In the genomic region with DNA sequence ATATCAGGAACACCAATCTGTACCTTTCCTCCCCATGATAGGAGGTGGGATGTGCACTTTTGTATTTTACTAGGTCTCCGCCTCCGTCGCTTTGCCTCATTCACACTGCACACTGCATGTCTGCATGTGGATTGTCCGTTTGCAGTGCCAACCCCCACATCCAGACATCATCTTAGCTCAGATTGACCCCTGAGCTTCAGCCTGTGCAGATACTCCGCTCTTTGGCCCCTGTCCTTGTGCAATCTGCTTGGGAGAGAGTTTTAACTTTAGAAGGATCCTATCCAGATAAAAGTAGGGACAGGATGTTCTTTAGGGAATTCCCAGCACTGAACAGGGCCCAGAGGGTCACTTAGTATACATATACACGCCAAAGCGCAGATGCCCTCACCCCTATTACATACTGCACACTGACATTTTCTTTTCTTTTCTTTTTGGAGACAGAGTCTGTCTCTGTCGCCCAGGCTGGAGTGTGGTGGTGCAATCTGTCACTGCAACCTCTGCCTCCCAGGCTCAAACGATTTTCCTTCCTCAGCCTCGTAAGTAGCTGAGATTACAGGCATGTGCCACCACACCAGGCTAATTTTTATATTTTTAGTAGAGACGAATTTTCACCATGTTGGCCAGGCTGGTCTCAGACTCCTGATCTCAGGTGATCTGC, we compare ENCODE assay signal across 15 cellular contexts. TPM values are rescaled to one million over a fixed set of nuclear protein-coding genes. Genes with fewer than 3 reads are reported as not detected.
A peak's percentile ranks its signal among the peaks of the same experiment; 100 is the strongest.
DNase-seq lines count a peak whose midpoint lies in the region; ATAC-seq and TF ChIP-seq lines count a peak whose summit lies in the region.
"Had no signal": no experiment of that assay in that cellular context is flagged by ENCODE, and none has a peak within 500 bp of the region (broad histone marks: within the 10 kb centered on the region; RNA-seq: fewer than 3 reads in every experiment).

No MANE protein-coding gene starts in this region.

- H3K36me3 ChIP-seq in liver (ENCODE audit: control insufficient read depth in 4 of 4, insufficient read depth in 3 of 4, low read depth in 1 of 4, low read length in 3 of 4) = no peaks in the 10 kb centered on the region
- H3K36me3 ChIP-seq: BLaER1 treated with 17β-estradiol and CSF1 and Interleukin-3, amounts not matched to agents 10 nM and 100 nM had no signal

- 42% methylated on average over 11 of the region's 11 CpGs for WGBS in liver

- DNase-seq in T-helper 17 cell (no peak), fibroblast of villous mesenchyme (ENCODE audit: low read depth) (peak; percentile 94), SKM-1 (lab: John Stamatoyannopoulos, UW; ENCODE audit: unreplicated experiment) (no peak)
- no peak for DNase-seq in activated CD4-positive, alpha-beta T cell treated with anti-CD3 and anti-CD28 coated beads, Interleukin-2, amount 50 U/mL, for 48 hours
- no peak for DNase-seq in activated CD8-positive, alpha-beta memory T cell treated with anti-CD3 and anti-CD28 coated beads for 24 hours
- DNase-seq: Calu3; CD8-positive, alpha-beta T cell; DMS79 treated with DMSO at 0.1 percent for 48 hours; GF-D8; HCEC 1CT had no signal

- H3K27ac ChIP-seq in liver (ENCODE audit: low read depth in 1 of 2, low read length in 2 of 2) = no peak overlapping the region
- H3K27ac ChIP-seq: BLaER1 treated with 17β-estradiol and CSF1 and Interleukin-3, amounts not matched to agents 10 nM and 100 nM had no signal

- ATAC-seq in T-helper 17 cell = no peak
- ATAC-seq in GM19324 (IDR thresholded peaks at IDR 0.05; ENCODE audit: low FRiP score, unreplicated experiment) = no peak
- ATAC-seq: CD8-positive, alpha-beta T cell had no signal

- H3K4me3 Mint-ChIP-seq in T-helper 17 cell = no peak overlapping the region
- H3K4me3 Mint-ChIP-seq: B cell; CD8-positive, alpha-beta T cell; GM23338 had no signal

- peaks cover 0 to 5% (median 3%) of the 10 kb centered on the region in 4 donors for H3K4me1 ChIP-seq in liver (ENCODE audit: control insufficient read depth in 4 of 4, insufficient read depth in 4 of 4, low read length in 3 of 4)

- H3K27me3 Mint-ChIP-seq in T-helper 17 cell = peaks cover 9% of the 10 kb centered on the region
- H3K27me3 Mint-ChIP-seq: B cell had no signal

- peak overlapping the region; percentile 51 for H3K27ac Mint-ChIP-seq in T-helper 17 cell
- H3K27ac Mint-ChIP-seq: B cell; CD8-positive, alpha-beta T cell; GM23338 had no signal

- no peaks in the 10 kb centered on the region for H3K27me3 ChIP-seq in liver (ENCODE audit: control insufficient read depth in 4 of 4, insufficient read depth in 4 of 4, low read length in 3 of 4)
- H3K27me3 ChIP-seq: BLaER1 treated with 17β-estradiol and CSF1 and Interleukin-3, amounts not matched to agents 10 nM and 100 nM had no signal

- H3K4me1 Mint-ChIP-seq in T-helper 17 cell = peaks cover 6% of the 10 kb centered on the region
- H3K4me1 Mint-ChIP-seq: B cell had no signal

- no peak for TF ChIP-seq RAD21 in liver (IDR thresholded peaks at IDR 0.05)

- TF ChIP-seq CTCF in fibroblast of villous mesenchyme (IDR thresholded peaks at IDR 0.05; ENCODE audit: insufficient read depth, low read depth, low read length) (no peak), liver (IDR thresholded peaks at IDR 0.05; ENCODE audit: low read depth, low read length, missing input control) (no peak)

- H3K9me3 ChIP-seq in T-helper 17 cell (ENCODE audit: control insufficient read depth, low read length, poor library complexity, severe bottlenecking) (no peaks in the 10 kb centered on the region), liver (ENCODE audit: control insufficient read depth in 4 of 4, low read length in 3 of 4) (no peaks in the 10 kb centered on the region)

- H3K4me3 ChIP-seq in fibroblast of villous mesenchyme (ENCODE audit: low read depth, low read length) (no peak overlapping the region), liver (ENCODE audit: low read depth in 1 of 3, low read length in 3 of 3) (no peak overlapping the region)
- H3K4me3 ChIP-seq: BLaER1 treated with 17β-estradiol and CSF1 and Interleukin-3, amounts not matched to agents 10 nM and 100 nM; GM23338 had no signal

- H3K9ac ChIP-seq in liver (ENCODE audit: low read depth in 1 of 2, low read length in 2 of 2) = no peak overlapping the region
- H3K9ac ChIP-seq: BLaER1 treated with 17β-estradiol and CSF1 and Interleukin-3, amounts not matched to agents 10 nM and 100 nM had no signal

- peaks cover 4% of the 10 kb centered on the region for H3K36me3 Mint-ChIP-seq in T-helper 17 cell (ENCODE audit: low read depth)
- H3K36me3 Mint-ChIP-seq: CD8-positive, alpha-beta T cell had no signal

TF ChIP-seq in liver, 16 proteins besides CTCF, POLR2A, EP300 and RAD21:
- TF ChIP-seq NR2F2 (IDR thresholded peaks at IDR 0.05) = peak; percentile 14
- TF ChIP-seq FOXA1 (IDR thresholded peaks at IDR 0.05) = no peak
- peak; percentile 64 for TF ChIP-seq HNF4G (IDR thresholded peaks at IDR 0.05)
- TF ChIP-seq EGR1 (IDR thresholded peaks at IDR 0.05; ENCODE audit: low read depth in 2 of 2) = no peak
- TF ChIP-seq HNF4A (conservative IDR thresholded peaks at IDR 0.05) = peak; percentile 73 to 86
- no peak for TF ChIP-seq TAF1 (conservative IDR thresholded peaks at IDR 0.05)
- TF ChIP-seq ATF3 (IDR thresholded peaks at IDR 0.05) = no peak
- no peak for TF ChIP-seq YY1 (IDR thresholded peaks at IDR 0.05)
- TF ChIP-seq, protein P1, sequence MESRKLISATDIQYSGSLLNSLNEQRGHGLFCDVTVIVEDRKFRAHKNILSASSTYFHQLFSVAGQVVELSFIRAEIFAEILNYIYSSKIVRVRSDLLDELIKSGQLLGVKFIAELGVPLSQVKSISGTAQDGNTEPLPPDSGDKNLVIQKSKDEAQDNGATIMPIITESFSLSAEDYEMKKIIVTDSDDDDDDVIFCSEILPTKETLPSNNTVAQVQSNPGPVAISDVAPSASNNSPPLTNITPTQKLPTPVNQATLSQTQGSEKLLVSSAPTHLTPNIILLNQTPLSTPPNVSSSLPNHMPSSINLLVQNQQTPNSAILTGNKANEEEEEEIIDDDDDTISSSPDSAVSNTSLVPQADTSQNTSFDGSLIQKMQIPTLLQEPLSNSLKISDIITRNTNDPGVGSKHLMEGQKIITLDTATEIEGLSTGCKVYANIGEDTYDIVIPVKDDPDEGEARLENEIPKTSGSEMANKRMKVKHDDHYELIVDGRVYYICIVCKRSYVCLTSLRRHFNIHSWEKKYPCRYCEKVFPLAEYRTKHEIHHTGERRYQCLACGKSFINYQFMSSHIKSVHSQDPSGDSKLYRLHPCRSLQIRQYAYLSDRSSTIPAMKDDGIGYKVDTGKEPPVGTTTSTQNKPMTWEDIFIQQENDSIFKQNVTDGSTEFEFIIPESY (IDR thresholded peaks at IDR 0.05) = no peak
- TF ChIP-seq MAX (IDR thresholded peaks at IDR 0.05) = no peak
- no peak for TF ChIP-seq FOXA2 (IDR thresholded peaks at IDR 0.05)
- peak; percentile 18 to 35 for TF ChIP-seq RXRA (IDR thresholded peaks at IDR 0.05)
- peak in 1 of 2 donors; percentile 36 for TF ChIP-seq JUND (IDR thresholded peaks at IDR 0.05)
- TF ChIP-seq SP1 (IDR thresholded peaks at IDR 0.05) = peak; percentile 50
- TF ChIP-seq, protein P2, sequence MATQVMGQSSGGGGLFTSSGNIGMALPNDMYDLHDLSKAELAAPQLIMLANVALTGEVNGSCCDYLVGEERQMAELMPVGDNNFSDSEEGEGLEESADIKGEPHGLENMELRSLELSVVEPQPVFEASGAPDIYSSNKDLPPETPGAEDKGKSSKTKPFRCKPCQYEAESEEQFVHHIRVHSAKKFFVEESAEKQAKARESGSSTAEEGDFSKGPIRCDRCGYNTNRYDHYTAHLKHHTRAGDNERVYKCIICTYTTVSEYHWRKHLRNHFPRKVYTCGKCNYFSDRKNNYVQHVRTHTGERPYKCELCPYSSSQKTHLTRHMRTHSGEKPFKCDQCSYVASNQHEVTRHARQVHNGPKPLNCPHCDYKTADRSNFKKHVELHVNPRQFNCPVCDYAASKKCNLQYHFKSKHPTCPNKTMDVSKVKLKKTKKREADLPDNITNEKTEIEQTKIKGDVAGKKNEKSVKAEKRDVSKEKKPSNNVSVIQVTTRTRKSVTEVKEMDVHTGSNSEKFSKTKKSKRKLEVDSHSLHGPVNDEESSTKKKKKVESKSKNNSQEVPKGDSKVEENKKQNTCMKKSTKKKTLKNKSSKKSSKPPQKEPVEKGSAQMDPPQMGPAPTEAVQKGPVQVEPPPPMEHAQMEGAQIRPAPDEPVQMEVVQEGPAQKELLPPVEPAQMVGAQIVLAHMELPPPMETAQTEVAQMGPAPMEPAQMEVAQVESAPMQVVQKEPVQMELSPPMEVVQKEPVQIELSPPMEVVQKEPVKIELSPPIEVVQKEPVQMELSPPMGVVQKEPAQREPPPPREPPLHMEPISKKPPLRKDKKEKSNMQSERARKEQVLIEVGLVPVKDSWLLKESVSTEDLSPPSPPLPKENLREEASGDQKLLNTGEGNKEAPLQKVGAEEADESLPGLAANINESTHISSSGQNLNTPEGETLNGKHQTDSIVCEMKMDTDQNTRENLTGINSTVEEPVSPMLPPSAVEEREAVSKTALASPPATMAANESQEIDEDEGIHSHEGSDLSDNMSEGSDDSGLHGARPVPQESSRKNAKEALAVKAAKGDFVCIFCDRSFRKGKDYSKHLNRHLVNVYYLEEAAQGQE (IDR thresholded peaks at IDR 0.05) = no peak

RNA-seq across cellular contexts. Expression of gene FBXW7, which starts 43.3 kb away (rescaled TPM):
- total RNA-seq in T-helper 17 cell = 100 to 1,000 TPM; 102 to 125 TPM
- total RNA-seq in fibroblast of villous mesenchyme = 48.3 and 79.5 TPM in 2 replicates
- 10 to 100 TPM; 22.9 to 56.9 TPM for total RNA-seq in liver
- 1 to 10 TPM; 4.0 to 9.3 TPM for polyA plus RNA-seq in liver
